18 cellular contexts compared by ENCODE assay signal in the genomic region with DNA sequence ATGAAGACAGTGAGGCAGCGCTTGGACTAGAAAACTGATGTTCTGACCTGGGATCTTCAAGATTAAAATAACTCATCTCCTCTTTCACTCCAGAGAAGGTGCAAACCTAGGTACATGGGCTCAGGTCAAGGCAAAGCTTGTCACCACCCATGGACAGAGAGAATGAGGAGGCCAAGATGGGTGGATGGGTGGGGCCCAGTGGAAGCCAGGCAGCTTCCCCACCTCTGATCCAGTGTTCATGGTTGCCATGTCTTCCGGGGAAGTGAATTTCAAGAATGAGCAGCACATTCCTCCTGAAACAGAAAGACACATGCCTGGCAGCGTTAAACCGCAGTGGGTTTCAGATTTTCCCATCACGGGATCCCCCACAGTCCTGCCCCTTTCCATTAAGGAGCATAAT.
A peak's percentile ranks its signal among the peaks of the same experiment; 100 is the strongest.
DNase-seq lines count a peak whose midpoint lies in the region; ATAC-seq and TF ChIP-seq lines count a peak whose summit lies in the region.
"Had no signal": no experiment of that assay in that cellular context is flagged by ENCODE, and none has a peak within 500 bp of the region (broad histone marks: within the 10 kb centered on the region; RNA-seq: fewer than 3 reads in every experiment).

No MANE protein-coding gene starts in this region.

- ATAC-seq in HG03354 (IDR thresholded peaks at IDR 0.05; ENCODE audit: poor library complexity, severe bottlenecking, unreplicated experiment): no peak
- ATAC-seq: CD8-positive, alpha-beta T cell had no signal

- H3K27me3 ChIP-seq in esophagus muscularis mucosa: peaks cover 0 to 8% (median 0%) of the 10 kb centered on the region in 4 donors
- H3K27me3 ChIP-seq in neutrophil: no peaks in the 10 kb centered on the region
- H3K27me3 ChIP-seq in WERI-Rb-1 (ENCODE audit: insufficient read depth, low read depth, severe bottlenecking): no peaks in the 10 kb centered on the region
- H3K27me3 ChIP-seq: BLaER1 had no signal

- DNase-seq in DMS79 treated with DMSO at 0.1 percent for 48 hours (lab: John Stamatoyannopoulos, UW): peak; percentile 41
- DNase-seq in DMS79 (lab: John Stamatoyannopoulos, UW): no peak
- peak; percentile 83 for DNase-seq in esophagus muscularis mucosa (ENCODE audit: extremely low spot score)
- no peak for DNase-seq in DMS 273 (lab: John Stamatoyannopoulos, UW; ENCODE audit: unreplicated experiment)
- no peak for DNase-seq in WERI-Rb-1
- DNase-seq: CD4-positive, CD25-positive, alpha-beta regulatory T cell; CD8-positive, alpha-beta T cell; DMS53; EL; GF-D8; GOT3; HFFc6 had no signal

- H3K4me3 ChIP-seq in esophagus muscularis mucosa (no peak overlapping the region), neutrophil (ENCODE audit: low read depth in 1 of 2, low read length in 1 of 2) (peak overlapping the region in 1 of 2 experiments; percentile 19), WERI-Rb-1 (ENCODE audit: low read depth, low read length) (no peak overlapping the region)
- H3K4me3 ChIP-seq: BLaER1, HAP-1 had no signal

- TF ChIP-seq EP300 in esophagus muscularis mucosa (IDR thresholded peaks at IDR 0.05): no peak

- no peaks in the 10 kb centered on the region for H3K4me1 ChIP-seq in esophagus muscularis mucosa
- H3K4me1 ChIP-seq in neutrophil (ENCODE audit: control insufficient read depth in 1 of 2, insufficient read depth in 1 of 2, low read depth in 1 of 2, low read length in 1 of 2): peaks cover 77 to 83% of the 10 kb centered on the region in 2 experiments
- H3K4me1 ChIP-seq: HAP-1 had no signal

- no peaks in the 10 kb centered on the region for H3K9me3 ChIP-seq in esophagus muscularis mucosa
- H3K9me3 ChIP-seq in neutrophil: no peaks in the 10 kb centered on the region
- peaks cover 3% of the 10 kb centered on the region for H3K9me3 ChIP-seq in WERI-Rb-1 (ENCODE audit: severe bottlenecking)
- H3K9me3 ChIP-seq: BLaER1, HAP-1 had no signal

- H3K27ac ChIP-seq in esophagus muscularis mucosa (replicated peaks in 1 of 4) (no peak overlapping the region), neutrophil (peak overlapping the region; percentile 90), WERI-Rb-1 (no peak overlapping the region)
- H3K27ac ChIP-seq: 22Rv1, BLaER1, C4-2B had no signal

- WGBS in esophagus muscularis mucosa: 93% methylated on average over 5 of the region's 5 CpGs

- H3K36me3 ChIP-seq in esophagus muscularis mucosa (no peaks in the 10 kb centered on the region), neutrophil (no peaks in the 10 kb centered on the region), WERI-Rb-1 (no peaks in the 10 kb centered on the region)
- H3K36me3 ChIP-seq: BLaER1, HAP-1 had no signal

- TF ChIP-seq POLR2A in esophagus muscularis mucosa (IDR thresholded peaks at IDR 0.05; ENCODE audit: low read depth): no peak

- intact Hi-C loops in esophagus muscularis mucosa (cut with DNase I): no loop called here

- no peak for TF ChIP-seq CTCF in esophagus muscularis mucosa (IDR thresholded peaks at IDR 0.05)
- TF ChIP-seq CTCF in neutrophil (IDR thresholded peaks at IDR 0.05): no peak
- no peak for TF ChIP-seq CTCF in WERI-Rb-1 (IDR thresholded peaks at IDR 0.05; ENCODE audit: low read depth, low read length)

Comparison
In these comparisons a context has a peak if more than half of its experiments do, and no peak if none do; other contexts are left out.
1. DNase-seq: peak in DMS79 treated with DMSO at 0.1 percent for 48 hours (single experiment) and esophagus muscularis mucosa (single experiment); none in DMS79 (single experiment), DMS 273 (single experiment) and WERI-Rb-1 (single experiment).